10 cellular contexts compared by ENCODE assay signal in the genomic region with DNA sequence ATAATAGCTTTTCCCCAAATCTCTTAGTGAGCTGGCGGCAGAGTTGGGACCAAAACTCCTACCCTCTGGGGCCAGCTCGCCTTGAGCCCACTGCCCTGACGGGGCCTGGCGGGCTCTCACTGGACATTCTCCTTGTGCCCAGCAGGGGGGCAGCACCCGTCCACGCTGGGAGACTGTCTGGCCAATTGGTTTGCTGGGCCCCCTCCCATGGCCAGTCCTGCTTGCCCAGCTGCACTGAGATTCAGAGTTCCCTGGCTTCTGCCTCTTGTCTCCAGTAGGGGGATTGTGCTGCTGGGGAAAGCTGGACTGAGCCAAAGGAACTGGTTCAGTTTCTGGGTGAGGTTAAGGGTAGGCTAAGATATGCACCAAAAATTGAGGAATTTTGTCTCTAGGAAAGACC. TPM values are rescaled to one million over a fixed set of nuclear protein-coding genes. Genes with fewer than 3 reads are reported as not detected.
DNase-seq lines count a peak whose midpoint lies in the region; ATAC-seq and TF ChIP-seq lines count a peak whose summit lies in the region.
"Had no signal": no experiment of that assay in that cellular context is flagged by ENCODE, and none has a peak within 500 bp of the region (broad histone marks: within the 10 kb centered on the region; RNA-seq: fewer than 3 reads in every experiment).

No MANE protein-coding gene starts in this region.

- no peaks in the 10 kb centered on the region for H3K4me1 ChIP-seq in mesenchymal stem cell (ENCODE audit: control insufficient read depth, insufficient read depth, low read depth, low read length)

- no peak overlapping the region for H3K18ac ChIP-seq in mesenchymal stem cell (ENCODE audit: low read depth in 1 of 2, low read length in 2 of 2)

- no peaks in the 10 kb centered on the region for H3K36me3 ChIP-seq in mesenchymal stem cell (ENCODE audit: control insufficient read depth in 1 of 2, insufficient read depth in 2 of 2, low read depth in 1 of 2, low read length in 2 of 2)

- H2BK15ac ChIP-seq in mesenchymal stem cell (ENCODE audit: low read depth, poor library complexity, severe bottlenecking): no peak overlapping the region

- H3K27me3 ChIP-seq in mesenchymal stem cell (ENCODE audit: control insufficient read depth in 1 of 2, insufficient read depth in 1 of 2, low read length in 2 of 2): peaks cover 48 to 85% of the 10 kb centered on the region in 2 experiments

- H3K9ac ChIP-seq in mesenchymal stem cell (ENCODE audit: low read length): no peak overlapping the region

- no peak overlapping the region for H3K14ac ChIP-seq in mesenchymal stem cell (ENCODE audit: low read length in 2 of 2)

- no peak overlapping the region for H3K27ac ChIP-seq in mesenchymal stem cell (ENCODE audit: low read length, poor library complexity, severe bottlenecking)

- H3K9me3 ChIP-seq in mesenchymal stem cell (ENCODE audit: control insufficient read depth, low read length): peaks cover 4% of the 10 kb centered on the region

- H3K36me3 Mint-ChIP-seq in mesothelial cell of epicardium: no peaks in the 10 kb centered on the region

- ATAC-seq in HG02973 (IDR thresholded peaks at IDR 0.05; ENCODE audit: unreplicated experiment): no peak

- H3K27ac Mint-ChIP-seq in mesothelial cell of epicardium: no peak overlapping the region

- H3K9me3 Mint-ChIP-seq in mesothelial cell of epicardium: no peaks in the 10 kb centered on the region

- DNase-seq in ELF-1 (ENCODE audit: low read depth, low spot score): peak; percentile 52
- DNase-seq in NCI-H1092 (lab: John Stamatoyannopoulos, UW): peak; percentile 4
- peak; percentile 7 for DNase-seq in cerebellar cortex (ENCODE audit: low spot score)
- DNase-seq in mesothelial cell of epicardium (ENCODE audit: low spot score in 2 of 2, unreplicated experiment in 2 of 2): no peak
- no peak for DNase-seq in T1000 (lab: John Stamatoyannopoulos, UW)
- DNase-seq in putamen (ENCODE audit: low spot score): no peak
- no peak for DNase-seq in mesenchymal stem cell
- DNase-seq: NCI-H2029 treated with DMSO at 0.1 percent for 48 hours had no signal

- H4K91ac ChIP-seq in mesenchymal stem cell (ENCODE audit: low read length): no peak overlapping the region

- WGBS in mesenchymal stem cell: 71% methylated on average over 6 of the region's 6 CpGs

- H3K4me1 Mint-ChIP-seq in mesothelial cell of epicardium: no peaks in the 10 kb centered on the region

- no peak overlapping the region for H3K4me3 ChIP-seq in mesenchymal stem cell (ENCODE audit: insufficient read depth in 1 of 2, low read depth in 1 of 2, low read length in 2 of 2)

- H3K23ac ChIP-seq in mesenchymal stem cell (ENCODE audit: low read length in 2 of 2): no peak overlapping the region

- no peaks in the 10 kb centered on the region for H3K79me1 ChIP-seq in mesenchymal stem cell (replicated peaks; ENCODE audit: low read length, poor library complexity, severe bottlenecking)

- no peak overlapping the region for H3K4me2 ChIP-seq in mesenchymal stem cell (ENCODE audit: low read length, poor library complexity, severe bottlenecking)

- no peak overlapping the region for H2AFZ ChIP-seq in mesenchymal stem cell (ENCODE audit: low read depth, low read length)

- H3K4me3 Mint-ChIP-seq in mesothelial cell of epicardium: no peak overlapping the region

- no peak overlapping the region for H2AK5ac ChIP-seq in mesenchymal stem cell (ENCODE audit: low read length, severe bottlenecking)

- peaks cover 59% of the 10 kb centered on the region for H3K27me3 Mint-ChIP-seq in mesothelial cell of epicardium (ENCODE audit: low read depth)

- no peak overlapping the region for H2BK5ac ChIP-seq in mesenchymal stem cell (ENCODE audit: low read depth, low read length, poor library complexity, severe bottlenecking)

- peak; percentile 46 for TF ChIP-seq CTCF in mesothelial cell of epicardium (IDR thresholded peaks at IDR 0.05; ENCODE audit: unreplicated experiment)

- H2BK120ac ChIP-seq in mesenchymal stem cell (ENCODE audit: low read depth, low read length): no peak overlapping the region

- H3K4ac ChIP-seq in mesenchymal stem cell (ENCODE audit: low read depth in 1 of 2, low read length in 2 of 2): no peak overlapping the region

- H4K8ac ChIP-seq in mesenchymal stem cell (ENCODE audit: low read length): no peak overlapping the region

- H2BK12ac ChIP-seq in mesenchymal stem cell (ENCODE audit: low read length in 2 of 2): no peak overlapping the region

RNA-seq across cellular contexts. Expression of a gene that starts 59.8 kb away (rescaled TPM):
- not detected in 3 replicates for total RNA-seq in mesothelial cell of epicardium
- not detected for polyA plus RNA-seq in mesenchymal stem cell (2013, experiment 1 of 2)
- polyA plus RNA-seq in mesenchymal stem cell (2013, experiment 2 of 2): not detected
- polyA plus RNA-seq: neural cell had no signal

Comparison
In these comparisons a context has a peak if more than half of its experiments do, and no peak if none do; other contexts are left out.
1. DNase-seq: peak in ELF-1 (single experiment), NCI-H1092 (single experiment) and cerebellar cortex (single experiment); none in mesothelial cell of epicardium (0 of 2), T1000 (single experiment), putamen (single experiment) and mesenchymal stem cell (single experiment).